9 cellular contexts compared by ENCODE assay signal in genomic region chr10:7480742-7481381, GRCh38.
DNase-seq lines count a peak whose midpoint lies in the region; ATAC-seq and TF ChIP-seq lines count a peak whose summit lies in the region.
"Had no signal": no experiment of that assay in that cellular context is flagged by ENCODE, and none has a peak within 500 bp of the region (broad histone marks: within the 10 kb centered on the region; RNA-seq: fewer than 3 reads in every experiment).

No MANE protein-coding gene starts in this region.

- peak; percentile 34 for ATAC-seq in GM21360 (IDR thresholded peaks at IDR 0.05; ENCODE audit: unreplicated experiment)

- DNase-seq in GM12865 (ENCODE audit: low read depth) (peak; percentile 76), Karpas-422 (peak; percentile 96), A673 (ENCODE audit: low spot score) (no peak), DMS153 (lab: John Stamatoyannopoulos, UW) (no peak)
- DNase-seq in effector CD8-positive, alpha-beta T cell (lab: John Stamatoyannopoulos, UW), result no peak
- DNase-seq in activated naive CD4-positive, alpha-beta T cell treated with Interleukin-2 at 50 U/mL for 16 hours, result no peak
- DNase-seq: testis had no signal

- H3K9ac ChIP-seq in Karpas-422 (ENCODE audit: low read length), result peak overlapping the region; percentile 77

- TF ChIP-seq CTCF in GM12865 (IDR thresholded peaks at IDR 0.05; ENCODE audit: insufficient read depth, low read depth, low read length, missing control alignments) (no peak), A673 (conservative IDR thresholded peaks at IDR 0.05; ENCODE audit: low read depth, low read length) (no peak)

- POLR2A ChIA-PET in A673 (lab: Charles Lee; ENCODE audit: low non-redundant PET), result no interaction called here

- H3K9me2 ChIP-seq in Karpas-422 (replicated peaks; ENCODE audit: insufficient read depth, low read length), result no peaks in the 10 kb centered on the region

- H3K4me3 ChIP-seq in GM12865 (ENCODE audit: low read depth, low read length) (no peak overlapping the region), Karpas-422 (ENCODE audit: low read length) (peak overlapping the region; percentile 56), A673 (ENCODE audit: low read depth, low read length, poor library complexity, severe bottlenecking) (no peak overlapping the region)
- H3K4me3 ChIP-seq: testis had no signal

- peaks cover 99% of the 10 kb centered on the region for H3K4me1 ChIP-seq in Karpas-422 (ENCODE audit: low read length)
- no peaks in the 10 kb centered on the region for H3K4me1 ChIP-seq in A673 (ENCODE audit: insufficient read depth, low read length, poor library complexity, severe bottlenecking)
- H3K4me1 ChIP-seq: testis had no signal

- no peaks in the 10 kb centered on the region for H4K20me1 ChIP-seq in Karpas-422 (ENCODE audit: insufficient read depth, low read depth, low read length)

- no peaks in the 10 kb centered on the region for H3K9me3 ChIP-seq in Karpas-422 (ENCODE audit: low read length)
- no peaks in the 10 kb centered on the region for H3K9me3 ChIP-seq in A673 (ENCODE audit: low read depth, low read length, poor library complexity, severe bottlenecking)
- H3K9me3 ChIP-seq: testis had no signal

- H2AFZ ChIP-seq in Karpas-422 (ENCODE audit: low read length), result no peak overlapping the region

- H3K36me3 ChIP-seq in Karpas-422 (ENCODE audit: insufficient read depth, low read length), result no peaks in the 10 kb centered on the region; the same call in 1 of the 2 replicates
- H3K36me3 ChIP-seq in A673 (ENCODE audit: insufficient read depth, low read length, poor library complexity, severe bottlenecking), result no peaks in the 10 kb centered on the region

- BruUV-seq in A673 (replicated peaks; lab: Mats Ljungman, UMichigan), result no TSS peak

- peak overlapping the region; percentile 82 for H3K4me2 ChIP-seq in Karpas-422 (ENCODE audit: low read depth, low read length, poor library complexity, severe bottlenecking)

- no peaks in the 10 kb centered on the region for H3K27me3 ChIP-seq in Karpas-422 (ENCODE audit: low read length)
- no peaks in the 10 kb centered on the region for H3K27me3 ChIP-seq in layer of hippocampus (ENCODE audit: control insufficient read depth, insufficient read depth, low read length)
- H3K27me3 ChIP-seq in A673 (replicated peaks; ENCODE audit: insufficient read depth, low read depth, low read length, poor library complexity), result peaks cover 21% of the 10 kb centered on the region
- H3K27me3 ChIP-seq: testis had no signal

- intact Hi-C loops in A673 (cut with micrococcal nuclease; ENCODE audit: unreplicated experiment), result no loop called here

- CTCF ChIA-PET in A673 (lab: Charles Lee), result no interaction called here

- H3K79me2 ChIP-seq in Karpas-422 (ENCODE audit: low read length), result no peaks in the 10 kb centered on the region

- H3K27ac ChIP-seq in Karpas-422 (ENCODE audit: low read length) (peak overlapping the region; percentile 99), layer of hippocampus (ENCODE audit: low read depth, low read length) (peak overlapping the region; percentile 17), A673 (ENCODE audit: low read depth, low read length, poor library complexity, severe bottlenecking) (no peak overlapping the region)
- H3K27ac ChIP-seq: testis had no signal

Comparison
In these comparisons a context has a peak if more than half of its experiments do, and no peak if none do; other contexts are left out.
1. DNase-seq: peak in GM12865 (single experiment) and Karpas-422 (single experiment); none in A673 (single experiment), DMS153 (single experiment), effector CD8-positive, alpha-beta T cell (single experiment) and activated naive CD4-positive, alpha-beta T cell treated with Interleukin-2 at 50 U/mL for 16 hours (single experiment).